ENCODE assay signal across 13 cellular contexts in the genomic region with DNA sequence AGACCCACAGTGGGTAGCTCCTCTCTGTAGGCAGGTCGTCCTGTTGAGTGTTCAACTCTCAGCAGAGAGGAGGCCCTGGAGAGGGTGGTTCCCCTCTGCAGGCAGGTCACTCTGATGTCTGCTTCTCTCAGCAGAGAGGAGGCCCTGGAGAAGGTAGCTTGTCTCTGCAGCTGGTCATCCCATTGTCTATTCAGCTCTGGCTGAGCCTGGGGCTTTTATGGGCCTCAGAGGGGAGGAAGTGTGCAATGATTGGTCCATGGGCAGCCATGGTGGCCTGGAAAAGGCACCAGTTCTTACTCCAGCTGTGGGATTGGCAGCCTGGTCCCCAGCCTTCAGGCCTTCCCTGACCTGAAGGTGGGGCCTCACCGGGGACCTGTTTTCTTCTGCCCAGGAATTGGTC. TPM values are rescaled to one million over a fixed set of nuclear protein-coding genes. Genes with fewer than 3 reads are reported as not detected.
A peak's percentile ranks its signal among the peaks of the same experiment; 100 is the strongest.
DNase-seq lines count a peak whose midpoint lies in the region; ATAC-seq, FAIRE-seq and TF ChIP-seq lines count a peak whose summit lies in the region.
"Had no signal": no experiment of that assay in that cellular context is flagged by ENCODE, and none has a peak within 500 bp of the region (broad histone marks: within the 10 kb centered on the region; RNA-seq: fewer than 3 reads in every experiment).

No MANE protein-coding gene starts in this region.

- no peak overlapping the region for H3K9ac ChIP-seq in BLaER1
- no peak overlapping the region for H3K9ac ChIP-seq in GM12878 (ENCODE audit: control insufficient read depth, insufficient read depth, low read length)

- no peak for TF ChIP-seq EP300 in GM12878 (IDR thresholded peaks at IDR 0.05; ENCODE audit: borderline replicate concordance in 1 of 2, control insufficient read depth in 1 of 2, low read depth in 2 of 2, low read length in 2 of 2)

- no peaks in the 10 kb centered on the region for H3K79me2 ChIP-seq in GM12878 (ENCODE audit: control insufficient read depth, insufficient read depth, low read length)

- intact Hi-C loops in GM12878 (cut with micrococcal nuclease; ENCODE audit: unreplicated experiment) (no loop called here), posterior vena cava (cut with DNase I) (no loop called here), left colon (cut with DNase I, micrococcal nuclease) (loop anchor here in 1 of 2 donors (10.0 kb wide), 1 partner anchor 69 kb away; no protein-coding TSS in a partner anchor)

- TF ChIP-seq CTCF in HEK293 (tag by site-specific recombination; IDR thresholded peaks at IDR 0.05) = no peak
- no peak for TF ChIP-seq CTCF in GM12878 (IDR thresholded peaks at IDR 0.05 in 2 of 3, conservative IDR thresholded peaks at IDR 0.05 in 1 of 3; ENCODE audit: control insufficient read depth in 2 of 3, extremely low read depth in 1 of 3, insufficient read depth in 1 of 3, low read depth in 3 of 3, low read length in 3 of 3)
- TF ChIP-seq CTCF in neutrophil (IDR thresholded peaks at IDR 0.05) = no peak

- RAD21 ChIA-PET in GM12878 (lab: Charles Lee; ENCODE audit: unreplicated experiment) = no interaction called here

- POLR2A ChIA-PET in HEK293 (lab: Yijun Ruan, JAX) = no interaction called here
- POLR2A ChIA-PET in GM12878 (lab: Charles Lee) = interaction anchor here (0.6 to 1.3 kb wide), 2 partner anchors 10 to 745 kb away, joined by 3 to 4 read pairs; no protein-coding TSS in a partner anchor

- peaks cover 8% of the 10 kb centered on the region; the same call in 1 of the 2 replicates for H3K36me3 ChIP-seq in BLaER1
- no peaks in the 10 kb centered on the region for H3K36me3 ChIP-seq in HEK293 (ENCODE audit: control insufficient read depth in 2 of 2, insufficient read depth in 1 of 2, low read length in 2 of 2)
- H3K36me3 ChIP-seq in GM12878 (ENCODE audit: control insufficient read depth in 2 of 2, insufficient read depth in 2 of 2, low read length in 1 of 2) = no peaks in the 10 kb centered on the region; a peak in 1 of 4 replicates
- no peaks in the 10 kb centered on the region for H3K36me3 ChIP-seq in neutrophil

- H3K4me2 ChIP-seq in BLaER1 (no peak overlapping the region), GM12878 (ENCODE audit: control insufficient read depth, insufficient read depth) (no peak overlapping the region)
- H3K4me2 ChIP-seq: A549 had no signal

- CTCF ChIA-PET in HEK293 (lab: Yijun Ruan, JAX) (no interaction called here), GM12878 (lab: Yijun Ruan, JAX) (interaction anchor here (1.5 kb wide), 1 partner anchor 10 kb away, joined by 4 read pairs; no protein-coding TSS in a partner anchor)

- SMC1A ChIA-PET in GM12878 (lab: Charles Lee; ENCODE audit: uncharacterized antibody, unreplicated experiment) = interaction anchor here (0.8 to 1.3 kb wide), 2 partner anchors 10 to 15 kb away, joined by 4 read pairs; no protein-coding TSS in a partner anchor

- 100% methylated on average over 2 of the region's 2 CpGs for WGBS in GM12878 (ENCODE audit: insufficient coverage, insufficient replicate concordance, low lambda C conversion rate, missing lambda C conversion rate)

- BruUV-seq in GM12878 (replicated peaks; lab: Mats Ljungman, UMichigan) = no TSS peak

- DNase-seq in GM12878 (ENCODE audit: low read depth, low spot score) = no peak
- DNase-seq in posterior vena cava (ENCODE audit: low spot score) = no peak
- DNase-seq in left colon = no peak
- no peak for DNase-seq in H4 (ENCODE audit: low spot score)
- DNase-seq: Caco-2; CD8-positive, alpha-beta memory T cell; DMS53; GF-D8; H7 had no signal

- H3K9me3 ChIP-seq in BLaER1 (peaks cover 34% of the 10 kb centered on the region), HEK293 (ENCODE audit: control insufficient read depth, insufficient read depth, low read depth, low read length) (no peaks in the 10 kb centered on the region), GM12878 (replicated peaks; ENCODE audit: control insufficient read depth, insufficient read depth, low read length) (peaks cover 13% of the 10 kb centered on the region; the same call in 2 of the 3 replicates), neutrophil (no peaks in the 10 kb centered on the region)

- no peak overlapping the region for H2AFZ ChIP-seq in GM12878 (ENCODE audit: control insufficient read depth, low read depth, low read length)

- no peak for TF ChIP-seq POLR2A in GM12878 (IDR thresholded peaks at IDR 0.05; ENCODE audit: low read depth, low read length)

- in situ Hi-C loops in GM12878 (cut with MboI) = no loop called here

- FAIRE-seq in GM12878 (lab: Jason Lieb, UNC) = no peak
- FAIRE-seq: A549 had no signal

- no peak for TF ChIP-seq RAD21 in GM12878 (IDR thresholded peaks at IDR 0.05; ENCODE audit: insufficient read depth, low read depth, low read length)

- H3K4me1 ChIP-seq in BLaER1 (no peaks in the 10 kb centered on the region), HEK293 (ENCODE audit: control insufficient read depth, insufficient read depth, low read length) (no peaks in the 10 kb centered on the region), GM12878 (ENCODE audit: control insufficient read depth, insufficient read depth, low read length) (peaks cover 7% of the 10 kb centered on the region; the same call in 1 of the 2 replicates), neutrophil (ENCODE audit: control insufficient read depth in 1 of 2, insufficient read depth in 1 of 2, low read depth in 1 of 2, low read length in 1 of 2) (peaks cover 41 to 56% of the 10 kb centered on the region in 2 experiments)
- H3K4me1 ChIP-seq: A549, Caco-2 had no signal

- H3K27me3 ChIP-seq in BLaER1 (no peaks in the 10 kb centered on the region), GM12878 (replicated peaks in 1 of 2; ENCODE audit: control insufficient read depth in 2 of 2, insufficient read depth in 2 of 2, low read length in 1 of 2) (no peaks in the 10 kb centered on the region), neutrophil (no peaks in the 10 kb centered on the region)

- no peak overlapping the region for H3K27ac ChIP-seq in BLaER1
- H3K27ac ChIP-seq in HEK293 (ENCODE audit: extremely low read depth, low read depth, low read length) = no peak overlapping the region
- no peak overlapping the region for H3K27ac ChIP-seq in GM12878 (ENCODE audit: control insufficient read depth, insufficient read depth)
- H3K27ac ChIP-seq in neutrophil = peak overlapping the region; percentile 68
- H3K27ac ChIP-seq: A549 had no signal

- H3K4me3 ChIP-seq in BLaER1 (0 out of 2 replicates have a peak overlapping the region, but pooled peaks have one; percentile 14), HEK293 (ENCODE audit: low read depth, low read length) (no peak overlapping the region), GM12878 (no peak overlapping the region), neutrophil (ENCODE audit: low read depth in 1 of 2, low read length in 1 of 2) (no peak overlapping the region)
- H3K4me3 ChIP-seq: A549 had no signal

- H4K20me1 ChIP-seq in BLaER1 = no peaks in the 10 kb centered on the region
- H4K20me1 ChIP-seq in GM12878 (ENCODE audit: control insufficient read depth, insufficient read depth) = no peaks in the 10 kb centered on the region

- ATAC-seq in GM12878 (no peak), left colon (no peak)
- ATAC-seq: A549 had no signal

TF ChIP-seq in HEK293, 187 proteins besides CTCF, POLR2A, EP300 and RAD21 (continues in another document):
- TF ChIP-seq ZNF426 (tag by site-specific recombination; IDR thresholded peaks at IDR 0.05) (no peak), SETDB1 (IDR thresholded peaks at IDR 0.05; ENCODE audit: insufficient read length, low read length) (peak; percentile 78), ZNF76 (tag by site-specific recombination; IDR thresholded peaks at IDR 0.05; ENCODE audit: borderline replicate concordance, low read depth) (no peak), GLI2 (tag by site-specific recombination; IDR thresholded peaks at IDR 0.05; ENCODE audit: borderline replicate concordance, low read depth) (no peak), ZNF558 (tag by site-specific recombination; IDR thresholded peaks at IDR 0.05) (no peak)

TF ChIP-seq in GM12878, 131 proteins besides CTCF, POLR2A, EP300 and RAD21:
- TF ChIP-seq NFIC (IDR thresholded peaks at IDR 0.05; ENCODE audit: low read depth, low read length) (no peak), RELA (IDR thresholded peaks at IDR 0.05; ENCODE audit: borderline replicate concordance, partially characterized antibody) (no peak), CBX5 (IDR thresholded peaks at IDR 0.05; ENCODE audit: low read depth) (peak; percentile 67; the same call in 1 of the 2 replicates)
- TF ChIP-seq, protein P1, sequence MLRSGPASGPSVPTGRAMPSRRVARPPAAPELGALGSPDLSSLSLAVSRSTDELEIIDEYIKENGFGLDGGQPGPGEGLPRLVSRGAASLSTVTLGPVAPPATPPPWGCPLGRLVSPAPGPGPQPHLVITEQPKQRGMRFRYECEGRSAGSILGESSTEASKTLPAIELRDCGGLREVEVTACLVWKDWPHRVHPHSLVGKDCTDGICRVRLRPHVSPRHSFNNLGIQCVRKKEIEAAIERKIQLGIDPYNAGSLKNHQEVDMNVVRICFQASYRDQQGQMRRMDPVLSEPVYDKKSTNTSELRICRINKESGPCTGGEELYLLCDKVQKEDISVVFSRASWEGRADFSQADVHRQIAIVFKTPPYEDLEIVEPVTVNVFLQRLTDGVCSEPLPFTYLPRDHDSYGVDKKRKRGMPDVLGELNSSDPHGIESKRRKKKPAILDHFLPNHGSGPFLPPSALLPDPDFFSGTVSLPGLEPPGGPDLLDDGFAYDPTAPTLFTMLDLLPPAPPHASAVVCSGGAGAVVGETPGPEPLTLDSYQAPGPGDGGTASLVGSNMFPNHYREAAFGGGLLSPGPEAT (IDR thresholded peaks at IDR 0.05; ENCODE audit: low read depth) = 0 out of 2 replicates have a peak, but pooled peaks have one; percentile 17

RNA-seq across cellular contexts. Expression of a gene that starts 52.9 kb away (rescaled TPM):
- 112 and 121 TPM in 2 replicates for total RNA-seq in GM12878 (2013; cell fraction: nucleolus; rRNA removed)
- 42.7 and 45.0 TPM in 2 replicates for total RNA-seq in GM12878 (2014; rRNA removed)
- 29.4 and 32.5 TPM in 2 replicates for total RNA-seq in GM12878 (2014; rRNA removed; fragmentation: Illumina TruSeq; extraction: Trizol)
- total RNA-seq in GM12878 (2021) = 40.2 and 43.3 TPM in 2 replicates
- 25.0 TPM for polyA plus RNA-seq in GM12878 (2011; ENCODE audit: low read depth)
- polyA plus RNA-seq in GM12878 (2011; rRNA removed) = 27.9 and 44.7 TPM in 2 replicates
- polyA plus RNA-seq in GM12878 (2011; cell fraction: cytosol; rRNA removed) = 61.6 and 76.5 TPM in 2 replicates
- 83.3 and 92.0 TPM in 2 replicates for polyA plus RNA-seq in GM12878 (2011; cell fraction: nucleus; rRNA removed)
- polyA plus RNA-seq in GM12878 (2012) = 27.6 and 38.4 TPM in 2 replicates
- polyA plus RNA-seq in GM12878 (2014; fragmentation: Illumina TruSeq; extraction: Trizol) = 32.9 and 35.7 TPM in 2 replicates
- polyA plus RNA-seq in GM12878 (2014; fragmentation: Nextera tagmentation; extraction: Ambion mirVana) = 100 to 1,000 TPM in 1 of 2 experiments, 10 to 100 TPM in 1; 92.0 to 135 TPM
- polyA plus RNA-seq in GM12878 (2014; rRNA removed) = 68.2 and 69.9 TPM in 2 replicates
- 10 to 100 TPM; 65.4 to 67.9 TPM for polyA plus RNA-seq in GM12878 (2016; fragmentation: Nextera tagmentation; extraction: Ambion mirVana)
- 37.2 and 70.2 TPM in 2 replicates for polyA minus RNA-seq in GM12878 (2011; rRNA and poly(A)+ RNA removed)
- 8.8 and 18.7 TPM in 2 replicates for polyA minus RNA-seq in GM12878 (2011; cell fraction: cytosol; rRNA and poly(A)+ RNA removed)
- 51.0 and 104 TPM in 2 replicates for polyA minus RNA-seq in GM12878 (2011; cell fraction: nucleus; rRNA and poly(A)+ RNA removed)
- 10 to 100 TPM in 1 of 2 donors, 1 to 10 TPM in 1; 9.2 to 11.0 TPM for total RNA-seq in posterior vena cava
- total RNA-seq in left colon = 10 to 100 TPM; 11.1 to 13.6 TPM
- 5.4 and 11.6 TPM in 2 replicates for total RNA-seq in H4 (2014; rRNA removed; shearing (Covaris generic))
